ENCODE assay signal across 8 cellular contexts in the genomic region with DNA sequence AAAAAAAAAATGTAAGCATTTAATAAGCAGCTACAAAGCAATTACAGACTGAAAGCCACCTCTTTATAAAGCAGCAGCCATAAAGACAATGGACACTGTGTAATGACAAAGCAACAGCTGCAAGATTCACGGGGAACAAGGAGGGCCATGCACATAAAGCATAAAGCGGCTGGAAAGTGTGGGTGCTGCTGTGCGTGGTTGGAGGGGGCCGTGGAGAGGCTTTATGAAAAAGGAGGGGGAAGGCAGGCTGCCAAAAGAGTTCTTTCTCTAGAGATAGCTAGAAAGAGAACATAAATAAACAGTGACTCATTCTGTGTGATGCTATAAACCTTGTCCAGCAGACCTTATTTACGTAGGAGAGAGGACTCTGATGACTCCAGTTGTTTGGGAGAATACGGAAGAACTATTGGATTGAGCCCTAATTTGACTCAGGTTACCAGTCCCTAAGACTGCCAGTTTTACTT. TPM values are rescaled to one million over a fixed set of nuclear protein-coding genes. Genes with fewer than 3 reads are reported as not detected.
DNase-seq lines count a peak whose midpoint lies in the region; ATAC-seq and TF ChIP-seq lines count a peak whose summit lies in the region.

No MANE protein-coding gene starts in this region.

- peak overlapping the region; percentile 82 for H3K27ac ChIP-seq in substantia nigra (ENCODE audit: low read depth, low read length, poor library complexity, severe bottlenecking)
- H3K27ac ChIP-seq in mesendoderm (ENCODE audit: low read depth, low read length): no peak overlapping the region

- no peak overlapping the region for H2BK120ac ChIP-seq in mesendoderm (ENCODE audit: low read depth, low read length)

- H3K27me3 ChIP-seq in mesendoderm (ENCODE audit: insufficient read depth, low read length, poor library complexity): no peaks in the 10 kb centered on the region

- H3K56ac ChIP-seq in mesendoderm (ENCODE audit: low read length): no peak overlapping the region

- no peaks in the 10 kb centered on the region for H3K4me1 ChIP-seq in mesendoderm (ENCODE audit: control insufficient read depth, low read depth, low read length)

- H2BK15ac ChIP-seq in mesendoderm (replicated peaks; ENCODE audit: low read depth): no peak overlapping the region

- H3K4me2 ChIP-seq in mesendoderm (ENCODE audit: low read length): no peak overlapping the region

- H3K4ac ChIP-seq in mesendoderm (ENCODE audit: low read depth, low read length): no peak overlapping the region

- no peak overlapping the region for H3K9ac ChIP-seq in mesendoderm (ENCODE audit: low read length)

- no peaks in the 10 kb centered on the region for H3K36me3 ChIP-seq in mesendoderm (ENCODE audit: control insufficient read depth, insufficient read depth, low read length)

- no peaks in the 10 kb centered on the region for H3K79me2 ChIP-seq in mesendoderm (ENCODE audit: control insufficient read depth, insufficient read depth, low read length)

- no CpG with 5 or more reads among the region's 6 CpGs for WGBS in mesendoderm (ENCODE audit: extremely low coverage, insufficient coverage, low lambda C conversion rate)

- DNase-seq in HT1080 (ENCODE audit: low read depth): peak; percentile 69
- DNase-seq in astrocyte of the cerebellum (ENCODE audit: low read depth): peak; percentile 81
- DNase-seq in kidney glomerular epithelial cell (lab: John Stamatoyannopoulos, UW): peak; percentile 53
- peak in 46 of 49 donors; percentile 1 to 64 (median 36) for DNase-seq in substantia nigra (lab: John Stamatoyannopoulos, UW)
- DNase-seq in KG1 (lab: John Stamatoyannopoulos, UW): no peak
- DNase-seq in mesendoderm: no peak

- in situ Hi-C loops in astrocyte of the cerebellum (cut with HindIII; ENCODE audit: low sequenced_read_pairs): no loop called here

- H4K8ac ChIP-seq in mesendoderm (ENCODE audit: low read depth, low read length): no peak overlapping the region

- TF ChIP-seq CTCF in astrocyte of the cerebellum (IDR thresholded peaks at IDR 0.05; ENCODE audit: low read depth, low read length, missing control alignments): no peak

- H2AK5ac ChIP-seq in mesendoderm (ENCODE audit: low read length): no peak overlapping the region

- H3K18ac ChIP-seq in mesendoderm (ENCODE audit: low read length): no peak overlapping the region

- no peak overlapping the region for H3K4me3 ChIP-seq in astrocyte of the cerebellum (ENCODE audit: low read depth, low read length)
- H3K4me3 ChIP-seq in mesendoderm (ENCODE audit: low read length): no peak overlapping the region

- no peak overlapping the region for H4K5ac ChIP-seq in mesendoderm (ENCODE audit: low read length)

- H2BK5ac ChIP-seq in mesendoderm (ENCODE audit: low read length): no peak overlapping the region

- no peak overlapping the region for H3K23ac ChIP-seq in mesendoderm (ENCODE audit: low read length)

- H3K79me1 ChIP-seq in mesendoderm (ENCODE audit: low read length): no peaks in the 10 kb centered on the region

- ATAC-seq in HG03460 (IDR thresholded peaks at IDR 0.05; ENCODE audit: unreplicated experiment) (no peak), HG03139 (IDR thresholded peaks at IDR 0.05; ENCODE audit: unreplicated experiment) (no peak)

RNA-seq across cellular contexts. Expression of gene ADAMTS1, which starts 49.3 kb away (rescaled TPM):
- total RNA-seq in HT1080 (2014; rRNA removed; shearing (Covaris generic)): 0.07 TPM in 1 of 2 replicates, not detected in the other
- polyA plus RNA-seq in HT1080 (2015; cell fraction: cytosol; rRNA removed): not detected in 2 replicates
- 0.10 TPM in 1 of 2 replicates, not detected in the other for polyA plus RNA-seq in HT1080 (2015; cell fraction: nucleus; rRNA removed)
- polyA plus RNA-seq in mesendoderm (2013, experiment 1 of 2): 36.2 TPM
- 42.5 TPM for polyA plus RNA-seq in mesendoderm (2013, experiment 2 of 2)

Comparison
In these comparisons a context has a peak if more than half of its experiments do, and no peak if none do; other contexts are left out.
1. DNase-seq: peak in HT1080 (single experiment), astrocyte of the cerebellum (single experiment), kidney glomerular epithelial cell (single experiment) and substantia nigra (46 of 49); none in KG1 (single experiment) and mesendoderm (single experiment).